ENCODE assay signal across 19 cellular contexts in genomic region chr1:45828841-45829240, GRCh38. TPM values are rescaled to one million over a fixed set of nuclear protein-coding genes. Genes with fewer than 3 reads are reported as not detected.
DNase-seq lines count a peak whose midpoint lies in the region; ATAC-seq and TF ChIP-seq lines count a peak whose summit lies in the region.
"Had no signal": no experiment of that assay in that cellular context is flagged by ENCODE, and none has a peak within 500 bp of the region (broad histone marks: within the 10 kb centered on the region; RNA-seq: fewer than 3 reads in every experiment).

No MANE protein-coding gene starts in this region.

- no peaks in the 10 kb centered on the region for H3K27me3 ChIP-seq in DOHH2 (ENCODE audit: control insufficient read depth, low read length)
- H3K27me3 ChIP-seq in CD4-positive, alpha-beta T cell (ENCODE audit: control insufficient read depth, insufficient read depth, low read length), result no peaks in the 10 kb centered on the region
- H3K27me3 ChIP-seq: BE2C, BLaER1 had no signal

- H3K4me1 Mint-ChIP-seq in neural crest cell, result peaks cover 10% of the 10 kb centered on the region
- H3K4me1 Mint-ChIP-seq in CD4-positive, alpha-beta T cell (ENCODE audit: low read depth), result no peaks in the 10 kb centered on the region
- H3K4me1 Mint-ChIP-seq: CD14-positive monocyte had no signal

- H3K4me2 ChIP-seq in DOHH2 (ENCODE audit: low read length), result no peak overlapping the region
- H3K4me2 ChIP-seq: BLaER1 had no signal

- no peaks in the 10 kb centered on the region for H3K27me3 Mint-ChIP-seq in neural crest cell (ENCODE audit: low read depth)
- no peaks in the 10 kb centered on the region for H3K27me3 Mint-ChIP-seq in CD4-positive, alpha-beta T cell
- H3K27me3 Mint-ChIP-seq: CD4-positive, CD25-positive, alpha-beta regulatory T cell had no signal

- TF ChIP-seq CTCF in DOHH2 (IDR thresholded peaks at IDR 0.05; ENCODE audit: low read depth, low read length, poor library complexity, severe bottlenecking), result no peak
- TF ChIP-seq CTCF in neural crest cell (conservative IDR thresholded peaks at IDR 0.05), result no peak
- no peak for TF ChIP-seq CTCF in CD4-positive, alpha-beta T cell (IDR thresholded peaks at IDR 0.05)

- H3F3A ChIP-seq in DOHH2 (ENCODE audit: control insufficient read depth, insufficient read depth), result peaks cover 20% of the 10 kb centered on the region

- peaks cover 96% of the 10 kb centered on the region for H3K79me2 ChIP-seq in DOHH2 (ENCODE audit: control insufficient read depth, low read length)

- H3K9me3 ChIP-seq in DOHH2 (ENCODE audit: control insufficient read depth, insufficient read depth, low read length), result no peaks in the 10 kb centered on the region
- no peaks in the 10 kb centered on the region for H3K9me3 ChIP-seq in CD4-positive, alpha-beta T cell (ENCODE audit: control insufficient read depth, low read length)
- H3K9me3 ChIP-seq: BE2C, BLaER1 had no signal

- no peaks in the 10 kb centered on the region for H3K9me3 Mint-ChIP-seq in neural crest cell
- no peaks in the 10 kb centered on the region for H3K9me3 Mint-ChIP-seq in CD4-positive, alpha-beta T cell
- H3K9me3 Mint-ChIP-seq: CD14-positive monocyte; CD4-positive, CD25-positive, alpha-beta regulatory T cell; CD8-positive, alpha-beta T cell had no signal

- no peak overlapping the region for H3K4me3 Mint-ChIP-seq in neural crest cell
- H3K4me3 Mint-ChIP-seq in CD4-positive, alpha-beta T cell, result no peak overlapping the region
- H3K4me3 Mint-ChIP-seq: CD14-positive monocyte; CD4-positive, CD25-positive, alpha-beta regulatory T cell; CD8-positive, alpha-beta T cell had no signal

- 0 out of 2 replicates have a peak overlapping the region, but pooled peaks have one; percentile 16 for H3K27ac ChIP-seq in DOHH2 (ENCODE audit: low read depth, low read length)
- no peak overlapping the region for H3K27ac ChIP-seq in CD4-positive, alpha-beta T cell (ENCODE audit: low read depth, low read length)
- H3K27ac ChIP-seq: BLaER1 had no signal

- H3K4me1 ChIP-seq in DOHH2 (ENCODE audit: control insufficient read depth, low read length), result peaks cover 68% of the 10 kb centered on the region
- H3K4me1 ChIP-seq: BE2C, BLaER1 had no signal

- intact Hi-C loops in CD4-positive, alpha-beta T cell (cut with DNase I, micrococcal nuclease), result no loop called here

- H3K36me3 ChIP-seq in DOHH2 (ENCODE audit: control insufficient read depth, low read length), result peaks cover 94% of the 10 kb centered on the region
- H3K36me3 ChIP-seq: BE2C had no signal

- no peaks in the 10 kb centered on the region for H4K20me1 ChIP-seq in DOHH2 (ENCODE audit: control insufficient read depth, insufficient read depth, low read depth, low read length)
- H4K20me1 ChIP-seq: BLaER1 had no signal

- H3K27ac Mint-ChIP-seq in neural crest cell (ENCODE audit: unreplicated experiment), result peak overlapping the region; percentile 10
- no peak overlapping the region for H3K27ac Mint-ChIP-seq in CD4-positive, alpha-beta T cell
- H3K27ac Mint-ChIP-seq: CD4-positive, CD25-positive, alpha-beta regulatory T cell; CD8-positive, alpha-beta T cell had no signal

- ATAC-seq in CD4-positive, alpha-beta T cell (ENCODE audit: poor library complexity), result no peak
- ATAC-seq: CD8-positive, alpha-beta T cell had no signal

- POLR2A ChIA-PET in CD4-positive, alpha-beta T cell (lab: Charles Lee), result no interaction called here

- CTCF ChIA-PET in CD4-positive, alpha-beta T cell (lab: Charles Lee), result no interaction called here

- DNase-seq in COLO829 (ENCODE audit: low spot score), result peak; percentile 76
- DNase-seq in neural crest cell (ENCODE audit: low read depth, low spot score), result no peak
- no peak for DNase-seq in CD4-positive, alpha-beta T cell
- no peak for DNase-seq in SW 1271 (lab: John Stamatoyannopoulos, UW)
- DNase-seq: 8988T; ACHN; BE2C; C1 segment of cervical spinal cord; CD4-positive, CD25-positive, alpha-beta regulatory T cell; CD8-positive, alpha-beta T cell; COR-L47; DMS 273 treated with DMSO at 0.1 percent for 48 hours; DMS153; DMS79; DND-41; GF-D8 had no signal

- peaks cover 16% of the 10 kb centered on the region for H3K36me3 Mint-ChIP-seq in neural crest cell (ENCODE audit: low read depth)
- peaks cover 23% of the 10 kb centered on the region for H3K36me3 Mint-ChIP-seq in CD4-positive, alpha-beta T cell (ENCODE audit: low read depth)

- H3K4me3 ChIP-seq in DOHH2 (ENCODE audit: low read length), result no peak overlapping the region
- H3K4me3 ChIP-seq: BLaER1 had no signal

- H3K9me2 ChIP-seq in DOHH2 (replicated peaks; ENCODE audit: control insufficient read depth, low read length), result no peaks in the 10 kb centered on the region

RNA-seq across cellular contexts. Expression of gene MAST2, which starts 25.4 kb away (rescaled TPM):
- 45.2 and 47.6 TPM in 2 replicates for total RNA-seq in neural crest cell
- total RNA-seq in CD4-positive, alpha-beta T cell, result 1 to 10 TPM; 5.7 to 6.5 TPM
